Comparison of ENCODE assay signal across 1 cellular context in the genomic region with DNA sequence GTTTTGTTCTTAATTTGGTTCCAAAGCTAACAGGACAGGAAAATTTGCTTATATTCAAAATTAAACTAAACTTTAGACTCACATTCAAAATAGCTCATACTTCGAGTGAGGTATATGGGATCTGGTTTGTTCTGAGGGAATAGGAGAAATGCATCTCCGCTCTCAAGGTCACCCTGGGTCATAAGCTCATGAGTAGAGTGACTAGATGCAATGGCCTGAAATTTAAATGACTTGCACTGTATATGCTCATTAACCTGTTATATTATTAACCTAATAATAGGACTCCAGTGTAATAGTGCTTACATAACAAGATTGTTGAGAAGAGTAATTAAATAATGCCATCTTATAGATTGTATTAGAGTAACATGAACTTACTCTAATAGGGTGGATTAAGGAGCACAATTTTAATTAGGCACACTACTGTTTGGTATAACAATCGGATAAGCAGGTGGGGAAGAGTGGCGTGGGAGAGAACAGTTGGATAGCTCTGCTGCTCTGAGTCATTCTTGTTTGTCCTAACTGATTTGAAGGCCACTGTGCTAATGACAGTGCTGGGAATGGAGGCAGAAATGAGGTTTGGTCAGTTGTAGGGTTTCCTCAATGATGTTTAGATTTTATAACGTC.
TF ChIP-seq lines count a peak whose summit lies in the region.

No MANE protein-coding gene starts in this region.

TF ChIP-seq in GM23338, 12 proteins besides CTCF, POLR2A, EP300 and RAD21 (continued from another document):
- TF ChIP-seq, protein P1, sequence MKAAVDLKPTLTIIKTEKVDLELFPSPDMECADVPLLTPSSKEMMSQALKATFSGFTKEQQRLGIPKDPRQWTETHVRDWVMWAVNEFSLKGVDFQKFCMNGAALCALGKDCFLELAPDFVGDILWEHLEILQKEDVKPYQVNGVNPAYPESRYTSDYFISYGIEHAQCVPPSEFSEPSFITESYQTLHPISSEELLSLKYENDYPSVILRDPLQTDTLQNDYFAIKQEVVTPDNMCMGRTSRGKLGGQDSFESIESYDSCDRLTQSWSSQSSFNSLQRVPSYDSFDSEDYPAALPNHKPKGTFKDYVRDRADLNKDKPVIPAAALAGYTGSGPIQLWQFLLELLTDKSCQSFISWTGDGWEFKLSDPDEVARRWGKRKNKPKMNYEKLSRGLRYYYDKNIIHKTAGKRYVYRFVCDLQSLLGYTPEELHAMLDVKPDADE (IDR thresholded peaks at IDR 0.05): no peak
- TF ChIP-seq NANOG (IDR thresholded peaks at IDR 0.05; ENCODE audit: borderline replicate concordance): no peak
- no peak for TF ChIP-seq ZNF462 (CRISPR knock-in tag; IDR thresholded peaks at IDR 0.05)
- no peak for TF ChIP-seq POLR2AphosphoS5 (IDR thresholded peaks at IDR 0.05; ENCODE audit: low read depth)
TF ChIP-seq in GM23338: peak in this region for 0.
